Comparison of ENCODE assay signal across 1 cellular context in genomic region chr14:87156878-87157277, GRCh38.
TF ChIP-seq lines count a peak whose summit lies in the region.

No MANE protein-coding gene starts in this region.

TF ChIP-seq in H1, 55 proteins besides CTCF, POLR2A, EP300 and RAD21 (continued from another document):
- no peak for TF ChIP-seq KDM5A (IDR thresholded peaks at IDR 0.05; ENCODE audit: low read length)
- no peak for TF ChIP-seq MAFK (IDR thresholded peaks at IDR 0.05; ENCODE audit: low read depth, low read length)
- no peak for TF ChIP-seq JUN (IDR thresholded peaks at IDR 0.05; ENCODE audit: low read depth, low read length)
- TF ChIP-seq USF2 (IDR thresholded peaks at IDR 0.05; ENCODE audit: low read length): no peak
- TF ChIP-seq HDAC2 (IDR thresholded peaks at IDR 0.05; ENCODE audit: borderline replicate concordance in 1 of 2, low read depth in 2 of 2, low read length in 2 of 2): no peak
- TF ChIP-seq CHD7 (IDR thresholded peaks at IDR 0.05; ENCODE audit: insufficient replicate concordance, low read length): no peak
- TF ChIP-seq CEBPB (IDR thresholded peaks at IDR 0.05; ENCODE audit: low read depth, low read length): no peak
- no peak for TF ChIP-seq RXRA (IDR thresholded peaks at IDR 0.05; ENCODE audit: insufficient read depth, low read depth, low read length)
- TF ChIP-seq SP2 (IDR thresholded peaks at IDR 0.05; ENCODE audit: low read length): no peak
